ENCODE assay signal across 2 cellular contexts in the genomic region with DNA sequence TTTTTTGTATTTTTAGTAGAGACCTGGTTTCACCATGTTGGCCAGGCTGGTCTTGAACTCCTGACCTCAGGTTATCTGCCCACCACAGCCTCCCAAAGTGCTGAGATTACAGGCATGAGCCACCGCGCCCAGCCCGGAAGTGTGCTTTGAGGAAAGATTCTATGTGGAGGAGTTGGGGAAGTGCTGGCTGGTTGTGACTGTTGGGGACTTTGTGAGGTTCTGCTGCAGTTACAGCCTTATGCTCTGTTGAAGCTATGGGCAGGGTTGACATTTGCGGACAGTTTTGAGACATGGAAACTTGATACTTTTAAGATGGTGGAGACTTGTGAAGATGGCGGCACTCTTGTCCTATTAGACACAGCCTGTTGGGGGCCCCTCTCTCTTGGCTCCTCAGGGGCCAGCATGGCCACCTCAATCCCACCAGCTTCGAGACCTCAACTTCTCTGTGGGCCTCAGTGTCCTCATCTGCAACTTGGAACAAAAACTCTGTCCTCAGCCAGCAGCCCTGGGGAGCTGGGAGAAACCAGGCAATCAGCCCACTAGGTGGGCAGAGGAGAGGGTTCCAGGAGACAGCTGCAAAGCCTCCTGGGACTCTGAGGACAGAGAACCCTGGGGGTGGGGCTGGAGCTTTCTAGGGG.
TF ChIP-seq lines count a peak whose summit lies in the region.

No MANE protein-coding gene starts in this region.

TF ChIP-seq in WTC11, 78 proteins besides CTCF, POLR2A, EP300 and RAD21:
- TF ChIP-seq, protein P1, sequence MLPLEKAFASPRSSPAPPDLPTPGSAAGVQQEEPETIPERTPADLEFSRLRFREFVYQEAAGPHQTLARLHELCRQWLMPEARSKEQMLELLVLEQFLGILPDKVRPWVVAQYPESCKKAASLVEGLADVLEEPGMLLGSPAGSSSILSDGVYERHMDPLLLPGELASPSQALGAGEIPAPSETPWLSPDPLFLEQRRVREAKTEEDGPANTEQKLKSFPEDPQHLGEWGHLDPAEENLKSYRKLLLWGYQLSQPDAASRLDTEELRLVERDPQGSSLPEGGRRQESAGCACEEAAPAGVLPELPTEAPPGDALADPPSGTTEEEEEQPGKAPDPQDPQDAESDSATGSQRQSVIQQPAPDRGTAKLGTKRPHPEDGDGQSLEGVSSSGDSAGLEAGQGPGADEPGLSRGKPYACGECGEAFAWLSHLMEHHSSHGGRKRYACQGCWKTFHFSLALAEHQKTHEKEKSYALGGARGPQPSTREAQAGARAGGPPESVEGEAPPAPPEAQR (CRISPR knock-in tag; IDR thresholded peaks at IDR 0.05) = 0 out of 2 replicates have a peak, but pooled peaks have one; percentile 18
- no peak for TF ChIP-seq TEAD1 (CRISPR knock-in tag; IDR thresholded peaks at IDR 0.05)

TF ChIP-seq in SK-N-SH, 30 proteins besides CTCF, POLR2A, EP300 and RAD21 (continued from another document):
- TF ChIP-seq, protein P2, sequence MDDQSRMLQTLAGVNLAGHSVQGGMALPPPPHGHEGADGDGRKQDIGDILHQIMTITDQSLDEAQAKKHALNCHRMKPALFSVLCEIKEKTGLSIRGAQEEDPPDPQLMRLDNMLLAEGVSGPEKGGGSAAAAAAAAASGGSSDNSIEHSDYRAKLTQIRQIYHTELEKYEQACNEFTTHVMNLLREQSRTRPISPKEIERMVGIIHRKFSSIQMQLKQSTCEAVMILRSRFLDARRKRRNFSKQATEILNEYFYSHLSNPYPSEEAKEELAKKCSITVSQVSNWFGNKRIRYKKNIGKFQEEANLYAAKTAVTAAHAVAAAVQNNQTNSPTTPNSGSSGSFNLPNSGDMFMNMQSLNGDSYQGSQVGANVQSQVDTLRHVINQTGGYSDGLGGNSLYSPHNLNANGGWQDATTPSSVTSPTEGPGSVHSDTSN (IDR thresholded peaks at IDR 0.05) = no peak
- TF ChIP-seq FOXM1 (IDR thresholded peaks at IDR 0.05; ENCODE audit: low read depth) (no peak), FOSL2 (IDR thresholded peaks at IDR 0.05; ENCODE audit: borderline replicate concordance, low read depth) (no peak), POLR2AphosphoS5 (IDR thresholded peaks at IDR 0.05; ENCODE audit: low read depth, low read length) (no peak), SMC3 (IDR thresholded peaks at IDR 0.05; ENCODE audit: low read depth, low read length) (no peak), MEF2A (IDR thresholded peaks at IDR 0.05; ENCODE audit: borderline replicate concordance, low read depth) (no peak), NRF1 (IDR thresholded peaks at IDR 0.05; ENCODE audit: low read depth, low read length) (no peak)
